8 cellular contexts compared by ENCODE assay signal in genomic region chr1:93708734-93709481, GRCh38. TPM values are rescaled to one million over a fixed set of nuclear protein-coding genes. Genes with fewer than 3 reads are reported as not detected.
DNase-seq lines count a peak whose midpoint lies in the region; ATAC-seq, FAIRE-seq and TF ChIP-seq lines count a peak whose summit lies in the region.

No MANE protein-coding gene starts in this region.

- H3K4me3 ChIP-seq in GM12864 (ENCODE audit: low read depth, low read length), result no peak overlapping the region; the same call in 1 of the 2 replicates

- peaks cover 9% of the 10 kb centered on the region for H3K27me3 Mint-ChIP-seq in activated T-helper 17 cell treated with anti-CD3 and anti-CD28 coated beads, Interleukin-2, amount 50 U/mL, for 72 hours
- H3K27me3 Mint-ChIP-seq in nephron (ENCODE audit: low read depth) (peaks cover 13% of the 10 kb centered on the region), Calu3 (ENCODE audit: unreplicated experiment) (no peaks in the 10 kb centered on the region)

- no peak overlapping the region for H3K27ac Mint-ChIP-seq in activated T-helper 17 cell treated with anti-CD3 and anti-CD28 coated beads, Interleukin-2, amount 50 U/mL, for 72 hours
- H3K27ac Mint-ChIP-seq in nephron (peak overlapping the region in 2 of 3 experiments; percentile 48 to 63), Calu3 (ENCODE audit: unreplicated experiment) (no peak overlapping the region)

- CTCF ChIA-PET in Calu3 (lab: Charles Lee), result no interaction called here

- no TSS peak for BruUV-seq in Calu3 (replicated peaks; lab: Mats Ljungman, UMichigan)

- intact Hi-C loops in Calu3 (cut with micrococcal nuclease; ENCODE audit: unreplicated experiment), result no loop called here

- TF ChIP-seq CTCF in GM12864 (IDR thresholded peaks at IDR 0.05; ENCODE audit: low read depth, low read length, missing control alignments), result no peak
- no peak for TF ChIP-seq CTCF in nephron (IDR thresholded peaks at IDR 0.05; ENCODE audit: unreplicated experiment in 3 of 3)
- TF ChIP-seq CTCF in Calu3 (IDR thresholded peaks at IDR 0.05; ENCODE audit: unreplicated experiment), result no peak
- no peak for TF ChIP-seq CTCF in D721Med (IDR thresholded peaks at IDR 0.05; ENCODE audit: insufficient read depth, missing control alignments)

- no peaks in the 10 kb centered on the region for H3K9me3 Mint-ChIP-seq in activated T-helper 17 cell treated with anti-CD3 and anti-CD28 coated beads, Interleukin-2, amount 50 U/mL, for 72 hours
- no peaks in the 10 kb centered on the region for H3K9me3 Mint-ChIP-seq in nephron
- H3K9me3 Mint-ChIP-seq in Calu3 (ENCODE audit: low read depth, unreplicated experiment), result no peaks in the 10 kb centered on the region

- peaks cover 22% of the 10 kb centered on the region for H3K4me1 Mint-ChIP-seq in activated T-helper 17 cell treated with anti-CD3 and anti-CD28 coated beads, Interleukin-2, amount 50 U/mL, for 72 hours
- H3K4me1 Mint-ChIP-seq in nephron (peaks cover 25% of the 10 kb centered on the region), Calu3 (ENCODE audit: low read depth, unreplicated experiment) (peaks cover 22% of the 10 kb centered on the region)

- no peaks in the 10 kb centered on the region for H3K36me3 Mint-ChIP-seq in activated T-helper 17 cell treated with anti-CD3 and anti-CD28 coated beads, Interleukin-2, amount 50 U/mL, for 72 hours (ENCODE audit: low read depth)
- no peaks in the 10 kb centered on the region for H3K36me3 Mint-ChIP-seq in nephron (ENCODE audit: low read depth)
- H3K36me3 Mint-ChIP-seq in Calu3 (ENCODE audit: insufficient read depth, unreplicated experiment), result no peaks in the 10 kb centered on the region

- peak; percentile 25 for ATAC-seq in activated T-helper 17 cell treated with anti-CD3 and anti-CD28 coated beads, Interleukin-2, amount 50 U/mL, for 72 hours (replicated peaks)

- peak overlapping the region; percentile 32 for H3K4me3 Mint-ChIP-seq in activated T-helper 17 cell treated with anti-CD3 and anti-CD28 coated beads, Interleukin-2, amount 50 U/mL, for 72 hours
- no peak overlapping the region for H3K4me3 Mint-ChIP-seq in nephron
- no peak overlapping the region for H3K4me3 Mint-ChIP-seq in Calu3 (ENCODE audit: low read depth, unreplicated experiment)

- DNase-seq in GM12864 (ENCODE audit: low read depth) (peak; percentile 60), M059J (ENCODE audit: low read depth) (peak; percentile 22), Calu3 (no peak), epidermal melanocyte (ENCODE audit: insufficient read length, low spot score) (no peak), D721Med (ENCODE audit: insufficient read length, low spot score) (no peak)
- no peak for DNase-seq in stimulated activated naive CD4-positive, alpha-beta T cell (lab: John Stamatoyannopoulos, UW)

- no peak for FAIRE-seq in D721Med (lab: Jason Lieb, UNC)

RNA-seq across cellular contexts. Expression of gene BCAR3, which starts 27.3 kb away (rescaled TPM):
- 52.4 and 72.2 TPM in 2 replicates for total RNA-seq in M059J (2014; rRNA removed; shearing (Covaris generic))
- total RNA-seq in activated T-helper 17 cell treated with anti-CD3 and anti-CD28 coated beads, Interleukin-2, amount 50 U/mL, for 72 hours, result 1 to 10 TPM; 1.3 to 1.9 TPM
- total RNA-seq in Calu3 (2022), result 15.6 and 15.7 TPM in 2 replicates

Comparison
In these comparisons a context has a peak if more than half of its experiments do, and no peak if none do; other contexts are left out.
1. DNase-seq: peak in GM12864 (single experiment) and M059J (single experiment); none in stimulated activated naive CD4-positive, alpha-beta T cell (0 of 6), Calu3 (single experiment), epidermal melanocyte (single experiment) and D721Med (single experiment).
2. H3K27ac Mint-ChIP-seq: peak in nephron (2 of 3); none in activated T-helper 17 cell treated with anti-CD3 and anti-CD28 coated beads, Interleukin-2, amount 50 U/mL, for 72 hours (single experiment) and Calu3 (single experiment).